Comparison of ENCODE assay signal across 19 cellular contexts in genomic region chr12:95158919-95159318, GRCh38.
"Had no signal": no experiment of that assay in that cellular context is flagged by ENCODE, and none has a peak within 500 bp of the region (broad histone marks: within the 10 kb centered on the region; RNA-seq: fewer than 3 reads in every experiment).

No MANE protein-coding gene starts in this region.

- H3K9me3 ChIP-seq: colonic mucosa, left lung, mucosa of descending colon, stomach, thoracic aorta, transverse colon had no signal

- H3K4me3 ChIP-seq: colonic mucosa, left lung, lung, mucosa of descending colon, stomach, thoracic aorta, transverse colon had no signal

- H3K4me1 ChIP-seq: colonic mucosa had no signal

- H3K36me3 ChIP-seq: colonic mucosa, left lung, stomach, thoracic aorta, transverse colon had no signal

- H3K9me3 Mint-ChIP-seq: neural crest cell had no signal

- H3K27ac ChIP-seq: colonic mucosa, left lung, stomach, thoracic aorta, transverse colon had no signal

- ATAC-seq: left lung; mucosa of descending colon; naive thymus-derived CD8-positive, alpha-beta T cell had no signal

- DNase-seq: colonic mucosa; dermis blood vessel endothelial cell; erythroblast; foreskin melanocyte; head of caudate nucleus; hypothalamus; left lung; mucosa of descending colon; naive thymus-derived CD8-positive, alpha-beta T cell; posterior cingulate gyrus; small intestine; stimulated activated CD4-positive, alpha-beta T cell treated with anti-CD3 and anti-CD28 coated beads, Interleukin-12 subunit alpha, Interleukin-12 subunit beta, amount 100 ng/mL, for 4 hours; stimulated activated naive CD4-positive, alpha-beta T cell; stomach; substantia nigra; transverse colon had no signal

- H3K4me1 Mint-ChIP-seq: naive thymus-derived CD8-positive, alpha-beta T cell had no signal

- H3K27ac Mint-ChIP-seq: naive thymus-derived CD8-positive, alpha-beta T cell had no signal

- H3K27me3 ChIP-seq: colonic mucosa, left lung, stomach, transverse colon had no signal

- H3K4me3 Mint-ChIP-seq: naive thymus-derived CD8-positive, alpha-beta T cell; neural crest cell had no signal
